10 cellular contexts compared by ENCODE assay signal in genomic region chr10:119285495-119286267, GRCh38.
DNase-seq lines count a peak whose midpoint lies in the region; ATAC-seq and TF ChIP-seq lines count a peak whose summit lies in the region.
"Had no signal": no experiment of that assay in that cellular context is flagged by ENCODE, and none has a peak within 500 bp of the region (broad histone marks: within the 10 kb centered on the region; RNA-seq: fewer than 3 reads in every experiment).

No MANE protein-coding gene starts in this region.

- H3K27me3 Mint-ChIP-seq in activated CD4-positive, alpha-beta T cell treated with anti-CD3 and anti-CD28 coated beads for 36 hours = no peaks in the 10 kb centered on the region

- H3K4me1 ChIP-seq in breast epithelium (peaks cover 18 to 24% of the 10 kb centered on the region in 2 donors), sigmoid colon (peaks cover 0 to 88% (median 83%) of the 10 kb centered on the region in 4 donors)

- DNase-seq in activated CD4-positive, alpha-beta T cell treated with anti-CD3 and anti-CD28 coated beads for 36 hours = no peak
- DNase-seq in activated CD4-positive, alpha-beta T cell treated with anti-CD3 and anti-CD28 coated beads for 1 hour = no peak
- DNase-seq in breast epithelium (ENCODE audit: low spot score in 2 of 2) = no peak
- DNase-seq in sigmoid colon = no peak
- no peak for DNase-seq in DMS53 (lab: John Stamatoyannopoulos, UW)
- DNase-seq in OCI-M2 (lab: John Stamatoyannopoulos, UW; ENCODE audit: unreplicated experiment) = no peak
- DNase-seq in NCI-H1436 (lab: John Stamatoyannopoulos, UW) = no peak
- DNase-seq: amygdala, NCI-H510A treated with DMSO at 0.1 percent for 48 hours had no signal

- H3K9me3 ChIP-seq in breast epithelium = no peaks in the 10 kb centered on the region
- no peaks in the 10 kb centered on the region for H3K9me3 ChIP-seq in sigmoid colon

- 76 to 79% methylated on average over 9 of the region's 9 CpGs for WGBS in sigmoid colon, 2 donors

- intact Hi-C loops in activated CD4-positive, alpha-beta T cell treated with anti-CD3 and anti-CD28 coated beads for 36 hours (cut with DNase I, micrococcal nuclease) = loop anchor here in 1 of 2 experiments (1.0 kb wide), 1 partner anchor 30 kb away; no protein-coding TSS in a partner anchor
- intact Hi-C loops in breast epithelium (cut with DNase I; ENCODE audit: low total_unique reads) (loop anchor here (2.0 kb wide), 1 partner anchor 35 kb away; no protein-coding TSS in a partner anchor), sigmoid colon (cut with DNase I) (no loop called here)

- TF ChIP-seq CTCF in breast epithelium (IDR thresholded peaks at IDR 0.05) (no peak), sigmoid colon (IDR thresholded peaks at IDR 0.05) (no peak)

- peak overlapping the region; percentile 26 for H3K4me3 Mint-ChIP-seq in activated CD4-positive, alpha-beta T cell treated with anti-CD3 and anti-CD28 coated beads for 36 hours

- no peaks in the 10 kb centered on the region for H3K9me3 Mint-ChIP-seq in activated CD4-positive, alpha-beta T cell treated with anti-CD3 and anti-CD28 coated beads for 36 hours (ENCODE audit: low read depth)

- peak; percentile 47 for ATAC-seq in activated CD4-positive, alpha-beta T cell treated with anti-CD3 and anti-CD28 coated beads for 36 hours
- ATAC-seq in HG03342 (IDR thresholded peaks at IDR 0.05; ENCODE audit: unreplicated experiment) = peak; percentile 46

- POLR2A ChIA-PET in activated CD4-positive, alpha-beta T cell treated with anti-CD3 and anti-CD28 coated beads for 36 hours (lab: Charles Lee) = no interaction called here

- TF ChIP-seq EP300 in sigmoid colon (IDR thresholded peaks at IDR 0.05) = no peak

- H3K4me1 Mint-ChIP-seq in activated CD4-positive, alpha-beta T cell treated with anti-CD3 and anti-CD28 coated beads for 36 hours = peaks cover 74% of the 10 kb centered on the region

- H3K27me3 ChIP-seq in breast epithelium (no peaks in the 10 kb centered on the region), sigmoid colon (no peaks in the 10 kb centered on the region)

- no peaks in the 10 kb centered on the region for H3K36me3 ChIP-seq in breast epithelium
- H3K36me3 ChIP-seq in sigmoid colon = no peaks in the 10 kb centered on the region

- H3K36me3 Mint-ChIP-seq in activated CD4-positive, alpha-beta T cell treated with anti-CD3 and anti-CD28 coated beads for 36 hours (ENCODE audit: low read depth) = no peaks in the 10 kb centered on the region

- H3K27ac Mint-ChIP-seq in activated CD4-positive, alpha-beta T cell treated with anti-CD3 and anti-CD28 coated beads for 36 hours = peak overlapping the region; percentile 62

- peak overlapping the region in 1 of 3 donors; percentile 2 for H3K4me3 ChIP-seq in breast epithelium
- no peak overlapping the region for H3K4me3 ChIP-seq in sigmoid colon

- CTCF ChIA-PET in activated CD4-positive, alpha-beta T cell treated with anti-CD3 and anti-CD28 coated beads for 36 hours (lab: Charles Lee) = interaction anchor here (0.7 kb wide), 1 partner anchor 17 kb away, joined by 3 read pairs; no protein-coding TSS in a partner anchor

- TF ChIP-seq POLR2A in breast epithelium (IDR thresholded peaks at IDR 0.05) (no peak), sigmoid colon (IDR thresholded peaks at IDR 0.05) (no peak)

- peak overlapping the region; percentile 73 to 76 for H3K27ac ChIP-seq in breast epithelium
- peak overlapping the region; percentile 16 to 60 (median 44) for H3K27ac ChIP-seq in sigmoid colon
